ENCODE assay signal across 28 cellular contexts in genomic region chr2:118019821-118020220, GRCh38.
"Had no signal": no experiment of that assay in that cellular context is flagged by ENCODE, and none has a peak within 500 bp of the region (broad histone marks: within the 10 kb centered on the region; RNA-seq: fewer than 3 reads in every experiment).

No MANE protein-coding gene starts in this region.

- H3K27me3 ChIP-seq: colonic mucosa, dorsolateral prefrontal cortex, gastrocnemius medialis had no signal

- H3K36me3 ChIP-seq: colonic mucosa, esophagus muscularis mucosa, esophagus squamous epithelium, gastrocnemius medialis, gastroesophageal sphincter, heart left ventricle, heart right ventricle had no signal

- H3K4me1 ChIP-seq: colonic mucosa had no signal

- H3K4me3 ChIP-seq: colonic mucosa, coronary artery, dorsolateral prefrontal cortex, esophagus muscularis mucosa, esophagus squamous epithelium, gastrocnemius medialis, gastroesophageal sphincter, heart left ventricle, heart right ventricle had no signal

- FAIRE-seq: colon, endometrium, endothelial cell of umbilical vein, frontal cortex had no signal

- ATAC-seq: effector memory CD8-positive, alpha-beta T cell; esophagus mucosa; foreskin keratinocyte; gastrocnemius medialis; gastroesophageal sphincter; heart left ventricle; heart right ventricle had no signal

- DNase-seq: colonic mucosa; cortex of kidney; dermis blood vessel endothelial cell; dorsolateral prefrontal cortex; effector CD4-positive, alpha-beta T cell; effector CD8-positive, alpha-beta T cell; effector memory CD4-positive, alpha-beta T cell; effector memory CD8-positive, alpha-beta T cell; endodermal cell; erythroblast; esophagus squamous epithelium; foreskin fibroblast; foreskin keratinocyte; foreskin melanocyte; gastrocnemius medialis; glutamatergic neuron; head of caudate nucleus; heart left ventricle; heart right ventricle had no signal

- H3K9me3 ChIP-seq: colonic mucosa, esophagus muscularis mucosa, esophagus squamous epithelium, gastrocnemius medialis, gastroesophageal sphincter, heart left ventricle, heart right ventricle had no signal

- H3K27ac ChIP-seq: colonic mucosa, coronary artery, dorsolateral prefrontal cortex, epithelial cell of prostate, esophagus muscularis mucosa, esophagus squamous epithelium, foreskin keratinocyte, gastrocnemius medialis, gastroesophageal sphincter, heart left ventricle, heart right ventricle had no signal
